Comparison of ENCODE assay signal across 11 cellular contexts in genomic region chr2:43831438-43832294, GRCh38. TPM values are rescaled to one million over a fixed set of nuclear protein-coding genes. Genes with fewer than 3 reads are reported as not detected.
DNase-seq lines count a peak whose midpoint lies in the region; ATAC-seq and TF ChIP-seq lines count a peak whose summit lies in the region.
"Had no signal": no experiment of that assay in that cellular context is flagged by ENCODE, and none has a peak within 500 bp of the region (broad histone marks: within the 10 kb centered on the region; RNA-seq: fewer than 3 reads in every experiment).

No MANE protein-coding gene starts in this region.

- H2AFZ ChIP-seq in smooth muscle cell (ENCODE audit: low read depth) = no peak overlapping the region

- no peak for ATAC-seq in HG03460 (IDR thresholded peaks at IDR 0.05; ENCODE audit: unreplicated experiment)
- ATAC-seq: activated CD8-positive, alpha-beta T cell treated with anti-CD3 and anti-CD28 coated beads, Interleukin-2, amount 10 ng/mL, durations not matched to agents 7 days and 5 days; body of pancreas had no signal

- H3K4me2 ChIP-seq in smooth muscle cell = peak overlapping the region; percentile 40

- peaks cover 3% of the 10 kb centered on the region for H3K4me1 ChIP-seq in adipocyte (ENCODE audit: control insufficient read depth, insufficient read depth, low read length)
- H3K4me1 ChIP-seq in smooth muscle cell (ENCODE audit: low read depth) = no peaks in the 10 kb centered on the region
- H3K4me1 ChIP-seq: body of pancreas had no signal

- no peak for TF ChIP-seq POLR2A in erythroblast (IDR thresholded peaks at IDR 0.05; ENCODE audit: low read length)

- H3K27me3 ChIP-seq in adipocyte (replicated peaks; ENCODE audit: control insufficient read depth, insufficient read depth, low read length) (peaks cover 18% of the 10 kb centered on the region), smooth muscle cell (ENCODE audit: low read depth) (peaks cover 20% of the 10 kb centered on the region)
- H3K27me3 ChIP-seq: body of pancreas, MG63, right lobe of liver had no signal

- H4K20me1 ChIP-seq in smooth muscle cell (ENCODE audit: low read depth) = no peaks in the 10 kb centered on the region

- no peak overlapping the region for H3K27ac ChIP-seq in smooth muscle cell (ENCODE audit: low read depth)
- H3K27ac ChIP-seq: body of pancreas, right lobe of liver had no signal

- H3K9ac ChIP-seq in adipocyte (ENCODE audit: low read length) = no peak overlapping the region
- no peak overlapping the region for H3K9ac ChIP-seq in smooth muscle cell (ENCODE audit: low read depth)

- no peaks in the 10 kb centered on the region for H3K79me2 ChIP-seq in smooth muscle cell (ENCODE audit: low read depth)

- peak overlapping the region; percentile 63 for H3K4me3 ChIP-seq in adipocyte (ENCODE audit: low read length)
- no peak overlapping the region for H3K4me3 ChIP-seq in smooth muscle cell
- H3K4me3 ChIP-seq: body of pancreas, MG63, right lobe of liver had no signal

- DNase-seq in adipocyte (ENCODE audit: low read depth) (no peak), iPS-NIHi11 (ENCODE audit: low spot score) (peak; percentile 55), smooth muscle cell (lab: John Stamatoyannopoulos, UW; ENCODE audit: unreplicated experiment) (no peak), AG08395 (ENCODE audit: low spot score) (no peak), erythroblast (lab: John Stamatoyannopoulos, UW) (no peak)
- DNase-seq: activated CD8-positive, alpha-beta T cell treated with anti-CD3 and anti-CD28 coated beads, Interleukin-2, amount 10 ng/mL, durations not matched to agents 7 days and 5 days; body of pancreas; MG63; right lobe of liver had no signal

- no peak for TF ChIP-seq RAD21 in Ishikawa (IDR thresholded peaks at IDR 0.05; ENCODE audit: low read depth)

- no peaks in the 10 kb centered on the region for H3K9me3 ChIP-seq in adipocyte (ENCODE audit: control insufficient read depth, low read length)
- H3K9me3 ChIP-seq in smooth muscle cell (replicated peaks; ENCODE audit: low read depth) = no peaks in the 10 kb centered on the region
- H3K9me3 ChIP-seq: body of pancreas, MG63, right lobe of liver had no signal

- H3K36me3 ChIP-seq in adipocyte (ENCODE audit: control insufficient read depth, insufficient read depth, low read length, severe bottlenecking) (no peaks in the 10 kb centered on the region), smooth muscle cell (ENCODE audit: low read depth) (no peaks in the 10 kb centered on the region)
- H3K36me3 ChIP-seq: MG63 had no signal

- no peak for TF ChIP-seq EP300 in Ishikawa (IDR thresholded peaks at IDR 0.05; ENCODE audit: borderline replicate concordance)

- H3F3A ChIP-seq in smooth muscle cell (ENCODE audit: low read depth) = no peaks in the 10 kb centered on the region

- 71% methylated on average over 31 of the region's 56 CpGs for WGBS in smooth muscle cell (ENCODE audit: low lambda C conversion rate)

- no peak for TF ChIP-seq CTCF in smooth muscle cell (IDR thresholded peaks at IDR 0.05; ENCODE audit: borderline replicate concordance, insufficient read depth, poor library complexity, severe bottlenecking)

TF ChIP-seq in Ishikawa, 13 proteins besides CTCF, POLR2A, EP300 and RAD21:
- TF ChIP-seq TEAD4 (IDR thresholded peaks at IDR 0.05) = no peak
- TF ChIP-seq TCF12 (IDR thresholded peaks at IDR 0.05; ENCODE audit: low read depth) = no peak
- no peak for TF ChIP-seq FOXM1 (IDR thresholded peaks at IDR 0.05; ENCODE audit: borderline replicate concordance, low read depth)
- no peak for TF ChIP-seq TAF1 (IDR thresholded peaks at IDR 0.05; ENCODE audit: low read depth)
- peak; percentile 79 for TF ChIP-seq MAX (IDR thresholded peaks at IDR 0.05)
- no peak for TF ChIP-seq CREB1 (IDR thresholded peaks at IDR 0.05; ENCODE audit: low read depth)
- TF ChIP-seq REST (IDR thresholded peaks at IDR 0.05; ENCODE audit: low read depth) = no peak
- TF ChIP-seq CEBPB (IDR thresholded peaks at IDR 0.05) = no peak
- TF ChIP-seq YY1 (IDR thresholded peaks at IDR 0.05; ENCODE audit: low read depth) = peak; percentile 77
- peak; percentile 68 for TF ChIP-seq USF1 (IDR thresholded peaks at IDR 0.05)
- peak; percentile 64; the same call in 1 of the 2 replicates for TF ChIP-seq ZBTB7A (IDR thresholded peaks at IDR 0.05; ENCODE audit: low read depth)
- TF ChIP-seq NFIC (IDR thresholded peaks at IDR 0.05) = no peak
- TF ChIP-seq EGR1 (IDR thresholded peaks at IDR 0.05) = no peak

RNA-seq across cellular contexts. Expression of gene ABCG5, which starts 7.0 kb away (rescaled TPM):
- not detected in 2 replicates for total RNA-seq in smooth muscle cell
- not detected in 2 replicates for polyA plus RNA-seq in smooth muscle cell
- total RNA-seq: activated CD8-positive, alpha-beta T cell treated with anti-CD3 and anti-CD28 coated beads, Interleukin-2, amount 10 ng/mL, durations not matched to agents 7 days and 5 days; body of pancreas had no signal

RNA-seq across cellular contexts. Expression of gene ABCG8, which starts 7.1 kb away (rescaled TPM):
- total RNA-seq in smooth muscle cell = not detected in 2 replicates
- not detected in 2 replicates for polyA plus RNA-seq in smooth muscle cell
- total RNA-seq: activated CD8-positive, alpha-beta T cell treated with anti-CD3 and anti-CD28 coated beads, Interleukin-2, amount 10 ng/mL, durations not matched to agents 7 days and 5 days; body of pancreas had no signal

RNA-seq across cellular contexts. Expression of gene DYNC2LI1, which starts 57.8 kb away (rescaled TPM):
- 35.9 and 46.7 TPM in 2 replicates for total RNA-seq in smooth muscle cell
- 17.8 and 22.0 TPM in 2 replicates for polyA plus RNA-seq in smooth muscle cell
